8 cellular contexts compared by ENCODE assay signal in genomic region chr1:66300986-66301451, GRCh38.
DNase-seq lines count a peak whose midpoint lies in the region; ATAC-seq and TF ChIP-seq lines count a peak whose summit lies in the region.

No MANE protein-coding gene starts in this region.

- TF ChIP-seq CTCF in osteocyte (IDR thresholded peaks at IDR 0.05) = no peak

- no peak for DNase-seq in activated T-cell treated with anti-CD3 and anti-CD28 coated beads, Interleukin-2, amount 50 U/mL, for 24 hours
- DNase-seq in activated T-cell treated with anti-CD3 and anti-CD28 coated beads for 4 hours (no peak), RKO (ENCODE audit: low spot score) (peak; percentile 66), dedifferentiated amniotic fluid mesenchymal stem cell (ENCODE audit: extremely low spot score) (peak; percentile 31), osteocyte (ENCODE audit: extremely low spot score, unreplicated experiment) (no peak), globus pallidus (ENCODE audit: low spot score) (no peak), NCI-H345 (lab: John Stamatoyannopoulos, UW) (no peak)

- H3K4me1 Mint-ChIP-seq in activated T-cell treated with anti-CD3 and anti-CD28 coated beads, Interleukin-2, amount 50 U/mL, for 24 hours (ENCODE audit: low read depth) = peaks cover 58% of the 10 kb centered on the region
- H3K4me1 Mint-ChIP-seq in osteocyte (ENCODE audit: unreplicated experiment) = peaks cover 17% of the 10 kb centered on the region

- H3K4me3 Mint-ChIP-seq in activated T-cell treated with anti-CD3 and anti-CD28 coated beads, Interleukin-2, amount 50 U/mL, for 24 hours = peak overlapping the region; percentile 65
- H3K4me3 Mint-ChIP-seq in osteocyte (ENCODE audit: unreplicated experiment) = peak overlapping the region; percentile 53

- H3K27me3 Mint-ChIP-seq in activated T-cell treated with anti-CD3 and anti-CD28 coated beads, Interleukin-2, amount 50 U/mL, for 24 hours = no peaks in the 10 kb centered on the region
- H3K27me3 Mint-ChIP-seq in osteocyte (ENCODE audit: unreplicated experiment) = no peaks in the 10 kb centered on the region

- no peaks in the 10 kb centered on the region for H3K9me3 Mint-ChIP-seq in activated T-cell treated with anti-CD3 and anti-CD28 coated beads, Interleukin-2, amount 50 U/mL, for 24 hours
- no peaks in the 10 kb centered on the region for H3K9me3 Mint-ChIP-seq in osteocyte (ENCODE audit: unreplicated experiment)

- ATAC-seq in HG02943 (IDR thresholded peaks at IDR 0.05; ENCODE audit: low read depth, unreplicated experiment) = peak; percentile 74

- peak overlapping the region; percentile 93 for H3K27ac Mint-ChIP-seq in activated T-cell treated with anti-CD3 and anti-CD28 coated beads, Interleukin-2, amount 50 U/mL, for 24 hours
- peak overlapping the region; percentile 98 for H3K27ac Mint-ChIP-seq in osteocyte (ENCODE audit: unreplicated experiment)

- H3K36me3 Mint-ChIP-seq in activated T-cell treated with anti-CD3 and anti-CD28 coated beads, Interleukin-2, amount 50 U/mL, for 24 hours (ENCODE audit: low read depth) = no peaks in the 10 kb centered on the region
- H3K36me3 Mint-ChIP-seq in osteocyte (ENCODE audit: unreplicated experiment) = no peaks in the 10 kb centered on the region

Comparison
In these comparisons a context has a peak if more than half of its experiments do, and no peak if none do; other contexts are left out.
1. DNase-seq: peak in RKO (single experiment) and dedifferentiated amniotic fluid mesenchymal stem cell (single experiment); none in activated T-cell treated with anti-CD3 and anti-CD28 coated beads, Interleukin-2, amount 50 U/mL, for 24 hours (single experiment), activated T-cell treated with anti-CD3 and anti-CD28 coated beads for 4 hours (single experiment), osteocyte (single experiment), globus pallidus (single experiment) and NCI-H345 (single experiment).